In genomic region chr2:203799905-203800304, GRCh38 we compare ENCODE assay signal across 10 cellular contexts.
DNase-seq lines count a peak whose midpoint lies in the region; ATAC-seq and TF ChIP-seq lines count a peak whose summit lies in the region.
"Had no signal": no experiment of that assay in that cellular context is flagged by ENCODE, and none has a peak within 500 bp of the region (broad histone marks: within the 10 kb centered on the region; RNA-seq: fewer than 3 reads in every experiment).

No MANE protein-coding gene starts in this region.

- H3K9me3 Mint-ChIP-seq in CD8-positive, alpha-beta T cell = peaks cover 18% of the 10 kb centered on the region

- H3K4me3 ChIP-seq in CD8-positive, alpha-beta T cell (ENCODE audit: low read depth, low read length) = no peak overlapping the region
- no peak overlapping the region for H3K4me3 ChIP-seq in psoas muscle

- TF ChIP-seq CTCF in CD8-positive, alpha-beta T cell (IDR thresholded peaks at IDR 0.05) = no peak
- no peak for TF ChIP-seq CTCF in psoas muscle (IDR thresholded peaks at IDR 0.05)

- peaks cover 26% of the 10 kb centered on the region for H3K4me1 ChIP-seq in CD8-positive, alpha-beta T cell (ENCODE audit: insufficient read depth, low read length)
- H3K4me1 ChIP-seq in psoas muscle = no peaks in the 10 kb centered on the region

- no peaks in the 10 kb centered on the region for H3K27me3 ChIP-seq in CD8-positive, alpha-beta T cell (ENCODE audit: insufficient read depth, low read length)
- H3K27me3 ChIP-seq in psoas muscle (ENCODE audit: insufficient read depth in 3 of 3, low read length in 2 of 3) = no peaks in the 10 kb centered on the region

- H3K27ac Mint-ChIP-seq in CD8-positive, alpha-beta T cell = peak overlapping the region; percentile 28

- no peaks in the 10 kb centered on the region for H3K36me3 Mint-ChIP-seq in CD8-positive, alpha-beta T cell

- no peak overlapping the region for H3K27ac ChIP-seq in CD8-positive, alpha-beta T cell (ENCODE audit: low read depth, low read length)
- no peak overlapping the region for H3K27ac ChIP-seq in psoas muscle

- POLR2A ChIA-PET in CD8-positive, alpha-beta T cell (lab: Charles Lee) = no interaction called here

- H3K4me1 Mint-ChIP-seq in CD8-positive, alpha-beta T cell (ENCODE audit: low read depth) = peaks cover 39% of the 10 kb centered on the region

- WGBS in psoas muscle, 3 donors = 71 to 82% (median 77%) methylated on average over 3 of the region's 3 CpGs

- DNase-seq in CD8-positive, alpha-beta T cell = no peak
- DNase-seq in NCI-H187 treated with DMSO at 0.1 percent for 48 hours (lab: John Stamatoyannopoulos, UW) (no peak), NCI-H1417 treated with DMSO at 0.1 percent for 48 hours (lab: John Stamatoyannopoulos, UW) (no peak), NCI-H2029 treated with DMSO at 0.1 percent for 48 hours (lab: John Stamatoyannopoulos, UW) (no peak), psoas muscle (no peak)
- DNase-seq: naive B cell, NCI-H82 had no signal

- no peaks in the 10 kb centered on the region for H3K36me3 ChIP-seq in CD8-positive, alpha-beta T cell (ENCODE audit: insufficient read depth, low read length)
- H3K36me3 ChIP-seq in psoas muscle (ENCODE audit: insufficient read depth in 1 of 2, low read depth in 1 of 2) = no peaks in the 10 kb centered on the region

- peaks cover 8% of the 10 kb centered on the region for H3K9me3 ChIP-seq in CD8-positive, alpha-beta T cell (ENCODE audit: low read length)
- peaks cover 3% of the 10 kb centered on the region for H3K9me3 ChIP-seq in psoas muscle

- no peaks in the 10 kb centered on the region for H3K27me3 Mint-ChIP-seq in CD8-positive, alpha-beta T cell (ENCODE audit: low read depth)

- no peak for ATAC-seq in CD8-positive, alpha-beta T cell
- peak; percentile 96 for ATAC-seq in GM18873 (IDR thresholded peaks at IDR 0.05; ENCODE audit: low FRiP score, unreplicated experiment)
- peak; percentile 95 for ATAC-seq in HG02678 (IDR thresholded peaks at IDR 0.05; ENCODE audit: unreplicated experiment)
- ATAC-seq in HG03575 (IDR thresholded peaks at IDR 0.05; ENCODE audit: extremely low read depth, insufficient number of reproducible peaks, low FRiP score, unreplicated experiment) = peak; percentile 84
- ATAC-seq in psoas muscle = no peak

- intact Hi-C loops in CD8-positive, alpha-beta T cell (cut with DNase I, micrococcal nuclease) = no loop called here
- intact Hi-C loops in psoas muscle (cut with DNase I) = loop anchor here in 1 of 2 donors (5.0 kb wide), 1 partner anchor 38 kb away; no protein-coding TSS in a partner anchor

- H3K4me3 Mint-ChIP-seq in CD8-positive, alpha-beta T cell = no peak overlapping the region

- CTCF ChIA-PET in CD8-positive, alpha-beta T cell (lab: Charles Lee) = interaction anchor here (1.5 kb wide), 1 partner anchor 15 kb away, joined by 4 read pairs; no protein-coding TSS in a partner anchor

Comparison
In these comparisons a context has a peak if more than half of its experiments do, and no peak if none do; other contexts are left out.
1. ATAC-seq: peak in GM18873 (single experiment), HG02678 (single experiment) and HG03575 (single experiment); none in CD8-positive, alpha-beta T cell (single experiment) and psoas muscle (0 of 4).